In the genomic region with DNA sequence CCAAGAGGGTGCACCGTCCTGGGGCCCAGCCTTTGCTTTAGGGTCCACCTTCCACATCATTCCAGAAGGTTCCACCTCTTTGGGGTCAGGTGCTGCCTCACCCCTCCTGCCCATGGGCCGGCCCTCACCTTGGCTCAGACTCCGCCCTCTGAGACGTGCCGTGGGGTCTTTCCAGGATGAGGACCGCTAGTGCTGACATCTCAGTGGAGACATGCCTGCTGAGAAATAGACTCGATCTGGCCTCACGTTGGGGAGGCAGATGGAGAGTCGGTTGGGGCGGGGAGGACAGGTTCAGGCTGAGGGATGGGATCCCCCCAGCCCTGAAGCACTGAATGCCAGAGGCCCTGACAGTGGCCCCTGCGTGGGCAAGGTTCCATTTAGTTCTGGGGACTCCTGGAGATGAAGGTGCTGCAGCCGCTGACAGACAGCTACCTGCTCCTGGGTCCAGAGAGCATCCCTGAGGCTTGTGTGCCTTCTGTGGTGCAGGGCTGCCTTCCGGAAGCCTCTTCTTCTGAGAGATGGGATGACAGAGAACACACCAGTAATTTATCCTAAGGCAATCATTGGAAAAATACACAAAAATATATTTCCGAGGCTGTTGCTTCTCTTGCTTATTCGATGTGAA, we compare ENCODE assay signal across 23 cellular contexts.
DNase-seq lines count a peak whose midpoint lies in the region; ATAC-seq and TF ChIP-seq lines count a peak whose summit lies in the region.
"Had no signal": no experiment of that assay in that cellular context is flagged by ENCODE, and none has a peak within 500 bp of the region (broad histone marks: within the 10 kb centered on the region; RNA-seq: fewer than 3 reads in every experiment).

No MANE protein-coding gene starts in this region.

- H2BK5ac ChIP-seq in neuronal stem cell (ENCODE audit: low read length): no peak overlapping the region

- peak overlapping the region; percentile 25 for H2AK5ac ChIP-seq in neuronal stem cell (ENCODE audit: low read depth, low read length)

- no peaks in the 10 kb centered on the region for H3K36me3 Mint-ChIP-seq in activated T-cell treated with anti-CD3 and anti-CD28 coated beads, Interleukin-2, amount 50 U/mL, for 24 hours (ENCODE audit: low read depth)
- H3K36me3 Mint-ChIP-seq in activated T-cell treated with anti-CD3 and anti-CD28 coated beads, Interleukin-2, amount 50 U/mL, for 4 hours (ENCODE audit: insufficient read depth): no peaks in the 10 kb centered on the region
- H3K36me3 Mint-ChIP-seq: CD4-positive, alpha-beta memory T cell had no signal

- peak overlapping the region; percentile 49 for H2BK15ac ChIP-seq in neuronal stem cell (ENCODE audit: low read length)

- peak overlapping the region; percentile 87 for H3K18ac ChIP-seq in neuronal stem cell (ENCODE audit: low read length)

- H3K9me3 Mint-ChIP-seq in activated T-cell treated with anti-CD3 and anti-CD28 coated beads, Interleukin-2, amount 50 U/mL, for 24 hours: no peaks in the 10 kb centered on the region
- H3K9me3 Mint-ChIP-seq in activated T-cell treated with anti-CD3 and anti-CD28 coated beads, Interleukin-2, amount 50 U/mL, for 4 hours: no peaks in the 10 kb centered on the region

- H2AFZ ChIP-seq in neuronal stem cell (ENCODE audit: low read length): no peak overlapping the region

- peak overlapping the region; percentile 73 for H2BK12ac ChIP-seq in neuronal stem cell (ENCODE audit: low read length)

- TF ChIP-seq CTCF in RWPE2 (IDR thresholded peaks at IDR 0.05; ENCODE audit: poor library complexity, severe bottlenecking) (no peak), testis (IDR thresholded peaks at IDR 0.05) (no peak)

- peaks cover 7% of the 10 kb centered on the region for H3K27me3 Mint-ChIP-seq in activated T-cell treated with anti-CD3 and anti-CD28 coated beads, Interleukin-2, amount 50 U/mL, for 24 hours
- H3K27me3 Mint-ChIP-seq in activated T-cell treated with anti-CD3 and anti-CD28 coated beads, Interleukin-2, amount 50 U/mL, for 4 hours (ENCODE audit: low read depth): peaks cover 4% of the 10 kb centered on the region

- H3K4me1 ChIP-seq in RWPE2 (ENCODE audit: insufficient read depth, poor library complexity, severe bottlenecking) (no peaks in the 10 kb centered on the region), neuronal stem cell (ENCODE audit: control insufficient read depth in 2 of 2, insufficient read depth in 1 of 2, low read depth in 1 of 2, low read length in 2 of 2) (peaks cover 0 to 5% of the 10 kb centered on the region in 2 donors), testis (no peaks in the 10 kb centered on the region)
- H3K4me1 ChIP-seq: SJSA1 had no signal

- no peak overlapping the region for H3K23ac ChIP-seq in neuronal stem cell (ENCODE audit: low read depth, low read length, poor library complexity)

- peaks cover 2% of the 10 kb centered on the region for H3K79me1 ChIP-seq in neuronal stem cell (ENCODE audit: low read depth, low read length)

- H2BK120ac ChIP-seq in neuronal stem cell (ENCODE audit: low read depth, low read length): peak overlapping the region; percentile 87

- no peak for TF ChIP-seq POLR2A in testis (IDR thresholded peaks at IDR 0.05)

- no peaks in the 10 kb centered on the region for H3K9me3 ChIP-seq in RWPE2 (ENCODE audit: severe bottlenecking)
- H3K9me3 ChIP-seq in neuronal stem cell (replicated peaks in 1 of 2; ENCODE audit: control insufficient read depth in 2 of 2, insufficient read depth in 1 of 2, low read depth in 1 of 2, low read length in 2 of 2): peaks cover 0 to 3% of the 10 kb centered on the region in 2 donors
- no peaks in the 10 kb centered on the region for H3K9me3 ChIP-seq in testis
- H3K9me3 ChIP-seq: SJSA1 had no signal

- H3K4me3 Mint-ChIP-seq in activated T-cell treated with anti-CD3 and anti-CD28 coated beads, Interleukin-2, amount 50 U/mL, for 24 hours: no peak overlapping the region
- no peak overlapping the region for H3K4me3 Mint-ChIP-seq in activated T-cell treated with anti-CD3 and anti-CD28 coated beads, Interleukin-2, amount 50 U/mL, for 4 hours
- H3K4me3 Mint-ChIP-seq: CD4-positive, alpha-beta memory T cell had no signal

- H3K27ac ChIP-seq in RWPE2 (ENCODE audit: poor library complexity, severe bottlenecking) (no peak overlapping the region), neuronal stem cell (replicated peaks; ENCODE audit: low read length) (no peak overlapping the region), testis (no peak overlapping the region)
- H3K27ac ChIP-seq: SJSA1 had no signal

- intact Hi-C loops in testis (cut with DNase I; ENCODE audit: low total_unique reads): no loop called here

- no peak overlapping the region for H3K27ac Mint-ChIP-seq in activated T-cell treated with anti-CD3 and anti-CD28 coated beads, Interleukin-2, amount 50 U/mL, for 24 hours
- H3K27ac Mint-ChIP-seq: CD4-positive, alpha-beta memory T cell had no signal

- ATAC-seq in activated T-cell treated with anti-CD3 and anti-CD28 coated beads, Interleukin-2, amount 50 U/mL, for 4 hours: no peak
- no peak for ATAC-seq in RWPE2 (ENCODE audit: low read depth)
- no peak for ATAC-seq in HG03097 (IDR thresholded peaks at IDR 0.05; ENCODE audit: low FRiP score, unreplicated experiment)
- ATAC-seq: K562, PC-3 had no signal

- no peak overlapping the region for H4K91ac ChIP-seq in neuronal stem cell (ENCODE audit: low read depth, low read length, poor library complexity)

- H3K4ac ChIP-seq in neuronal stem cell (ENCODE audit: low read length): no peak overlapping the region

- H3K4me1 Mint-ChIP-seq in activated T-cell treated with anti-CD3 and anti-CD28 coated beads, Interleukin-2, amount 50 U/mL, for 24 hours (ENCODE audit: low read depth): peaks cover 1% of the 10 kb centered on the region
- H3K4me1 Mint-ChIP-seq in activated T-cell treated with anti-CD3 and anti-CD28 coated beads, Interleukin-2, amount 50 U/mL, for 4 hours (ENCODE audit: low read depth): no peaks in the 10 kb centered on the region

- H3K4me2 ChIP-seq in neuronal stem cell (ENCODE audit: insufficient read depth, low read length, poor library complexity, severe bottlenecking): no peak overlapping the region

- no peak overlapping the region for H3K14ac ChIP-seq in neuronal stem cell (ENCODE audit: low read length)

- H4K8ac ChIP-seq in neuronal stem cell (ENCODE audit: low read depth, low read length): no peak overlapping the region

- peak; percentile 11 for DNase-seq in activated T-cell treated with anti-CD3 and anti-CD28 coated beads, Interleukin-2, amount 50 U/mL, for 24 hours
- no peak for DNase-seq in activated T-cell treated with anti-CD3 and anti-CD28 coated beads, Interleukin-2, amount 50 U/mL, for 4 hours
- DNase-seq in RWPE2 (ENCODE audit: low spot score) (peak; percentile 48), neuronal stem cell (ENCODE audit: low spot score) (no peak), testis (peak; percentile 7), middle frontal gyrus (ENCODE audit: extremely low spot score, low spot score) (no peak)
- DNase-seq in stimulated activated CD4-positive, alpha-beta T cell treated with anti-CD3 and anti-CD28 coated beads, Interleukin-15, amount 100 ng/mL, for 24 hours: no peak
- DNase-seq: CD4-positive, alpha-beta memory T cell; COR-L47; DMS53; Kasumi-1; NCI-H1092 treated with DMSO at 0.1 percent for 48 hours; NCI-H1436 treated with DMSO at 0.1 percent for 48 hours; NCI-H187 treated with DMSO at 0.1 percent for 48 hours; NCI-H2107; NCI-H446; NCI-H524 treated with DMSO at 0.1 percent for 48 hours; NCI-H774; PC-3; Right ventricle myocardium superior had no signal

- no peak overlapping the region for H3K9ac ChIP-seq in neuronal stem cell (ENCODE audit: low read depth, low read length, poor library complexity)

- no peaks in the 10 kb centered on the region for H3K36me3 ChIP-seq in RWPE2 (ENCODE audit: low read depth)
- H3K36me3 ChIP-seq in neuronal stem cell (replicated peaks in 1 of 2; ENCODE audit: control insufficient read depth in 2 of 2, insufficient read depth in 2 of 2, low read length in 2 of 2): no peaks in the 10 kb centered on the region
- H3K36me3 ChIP-seq in testis (ENCODE audit: low read depth, missing control alignments): no peaks in the 10 kb centered on the region
- H3K36me3 ChIP-seq: SJSA1 had no signal

- no peak overlapping the region for H3K4me3 ChIP-seq in RWPE2 (ENCODE audit: severe bottlenecking)
- H3K4me3 ChIP-seq in neuronal stem cell (ENCODE audit: low read length in 2 of 2): peak overlapping the region in 1 of 2 donors; percentile 61
- H3K4me3 ChIP-seq in testis: no peak overlapping the region
- H3K4me3 ChIP-seq: K562, SJSA1 had no signal

- no CpG with 5 or more reads among the region's 15 CpGs for WGBS in neuronal stem cell (ENCODE audit: extremely low coverage in 2 of 2, insufficient read length in 2 of 2, insufficient replicate concordance in 1 of 2), 2 donors
- 84 to 88% methylated on average over 8 to 15 of the region's 15 CpGs for WGBS in testis, 2 donors

- H3K27me3 ChIP-seq in RWPE2 (ENCODE audit: insufficient read depth, poor library complexity, severe bottlenecking) (peaks cover 46% of the 10 kb centered on the region), neuronal stem cell (ENCODE audit: control insufficient read depth in 3 of 3, insufficient read depth in 3 of 3, low read depth in 1 of 3, low read length in 3 of 3) (peaks cover 0 to 14% (median 0%) of the 10 kb centered on the region in 3 experiments), testis (no peaks in the 10 kb centered on the region)

Comparison
In these comparisons a context has a peak if more than half of its experiments do, and no peak if none do; other contexts are left out.
1. DNase-seq: peak in activated T-cell treated with anti-CD3 and anti-CD28 coated beads, Interleukin-2, amount 50 U/mL, for 24 hours (single experiment), RWPE2 (single experiment) and testis (single experiment); none in activated T-cell treated with anti-CD3 and anti-CD28 coated beads, Interleukin-2, amount 50 U/mL, for 4 hours (single experiment), neuronal stem cell (single experiment), stimulated activated CD4-positive, alpha-beta T cell treated with anti-CD3 and anti-CD28 coated beads, Interleukin-15, amount 100 ng/mL, for 24 hours (single experiment) and middle frontal gyrus (single experiment).